In genomic region chr5:96459313-96460109, GRCh38 we compare ENCODE assay signal across 18 cellular contexts. TPM values are rescaled to one million over a fixed set of nuclear protein-coding genes. Genes with fewer than 3 reads are reported as not detected.
DNase-seq lines count a peak whose midpoint lies in the region; ATAC-seq and TF ChIP-seq lines count a peak whose summit lies in the region.
"Had no signal": no experiment of that assay in that cellular context is flagged by ENCODE, and none has a peak within 500 bp of the region (broad histone marks: within the 10 kb centered on the region; RNA-seq: fewer than 3 reads in every experiment).

No MANE protein-coding gene starts in this region.

- H3K9ac ChIP-seq in endocrine pancreas (ENCODE audit: control insufficient read depth, insufficient read depth, low read length) = no peak overlapping the region
- H3K9ac ChIP-seq: GM23248 had no signal

- DNase-seq in DMS53 (lab: John Stamatoyannopoulos, UW) (peak; percentile 99), NCI-H1930 (lab: John Stamatoyannopoulos, UW) (peak; percentile 25 to 32), NCI-H524 (lab: John Stamatoyannopoulos, UW) (peak; percentile 24 to 55), esophagus squamous epithelium (lab: John Stamatoyannopoulos, UW) (no peak), OCI-LY7 (ENCODE audit: low spot score) (no peak), hypothalamus (lab: John Stamatoyannopoulos, UW) (no peak)
- DNase-seq: activated CD8-positive, alpha-beta T cell treated with anti-CD3 and anti-CD28 coated beads, Interleukin-2, amount 10 ng/mL, durations not matched to agents 7 days and 5 days; activated T-cell treated with anti-CD3 and anti-CD28 coated beads, Interleukin-2, amount 50 U/mL, for 1 hour; CD4-positive, alpha-beta memory T cell; GM23248; left cardiac atrium; NCI-H1105 treated with DMSO at 0.1 percent for 48 hours; NCI-H446 treated with DMSO at 0.1 percent for 48 hours; stimulated activated naive B cell treated with anti-CD40 and anti-IgM and Interleukin-4, amounts not matched to agents 10 μg/mL and 1 μg/mL and 100 μg/mL, for 72 hours had no signal

- TF ChIP-seq CTCF in esophagus squamous epithelium (IDR thresholded peaks at IDR 0.05) = no peak
- TF ChIP-seq CTCF in OCI-LY7 (conservative IDR thresholded peaks at IDR 0.05; ENCODE audit: low read length) = no peak

- H3K4me1 ChIP-seq in endocrine pancreas (ENCODE audit: control insufficient read depth, insufficient read depth, low read length) (peaks cover 26% of the 10 kb centered on the region), esophagus squamous epithelium (no peaks in the 10 kb centered on the region), OCI-LY7 (ENCODE audit: insufficient read depth, low read length, poor library complexity, severe bottlenecking) (no peaks in the 10 kb centered on the region)

- no peak overlapping the region for H2AFZ ChIP-seq in OCI-LY7 (ENCODE audit: low read length)
- H2AFZ ChIP-seq: GM23248 had no signal

- no peak overlapping the region for H3K27ac ChIP-seq in esophagus squamous epithelium
- H3K27ac ChIP-seq in OCI-LY7 (ENCODE audit: low read depth, low read length, poor library complexity, severe bottlenecking) = no peak overlapping the region
- H3K27ac ChIP-seq: coronary artery, GM23248 had no signal

- intact Hi-C loops in esophagus squamous epithelium (cut with DNase I) (no loop called here), OCI-LY7 (cut with micrococcal nuclease; ENCODE audit: unreplicated experiment) (no loop called here)

- no peaks in the 10 kb centered on the region for H3K9me3 ChIP-seq in endocrine pancreas (ENCODE audit: control insufficient read depth, low read length)
- H3K9me3 ChIP-seq in esophagus squamous epithelium = no peaks in the 10 kb centered on the region
- no peaks in the 10 kb centered on the region for H3K9me3 ChIP-seq in OCI-LY7 (ENCODE audit: low read length)

- POLR2A ChIA-PET in OCI-LY7 (lab: Charles Lee) = no interaction called here

- WGBS in esophagus squamous epithelium, 2 donors = 68 to 85% methylated on average over 6 of the region's 6 CpGs

- H3K9me2 ChIP-seq in OCI-LY7 (ENCODE audit: insufficient read depth, low read length) = no peaks in the 10 kb centered on the region

- TF ChIP-seq POLR2A in esophagus squamous epithelium (IDR thresholded peaks at IDR 0.05) = no peak

- no peak for ATAC-seq in GM21360 (IDR thresholded peaks at IDR 0.05; ENCODE audit: unreplicated experiment)
- ATAC-seq: activated CD8-positive, alpha-beta T cell treated with anti-CD3 and anti-CD28 coated beads, Interleukin-2, amount 10 ng/mL, durations not matched to agents 7 days and 5 days; left cardiac atrium; stimulated activated naive B cell treated with anti-CD40 and anti-IgM and Interleukin-4, amounts not matched to agents 10 μg/mL and 1 μg/mL and 100 μg/mL, for 72 hours had no signal

- no peaks in the 10 kb centered on the region for H3K79me2 ChIP-seq in OCI-LY7 (ENCODE audit: insufficient read depth, low read depth, low read length)

- H3K4me3 ChIP-seq in endocrine pancreas (ENCODE audit: control insufficient read depth, insufficient read depth, low read length) (peak overlapping the region; percentile 74), esophagus squamous epithelium (no peak overlapping the region), OCI-LY7 (ENCODE audit: low read depth, low read length, poor library complexity, severe bottlenecking) (no peak overlapping the region)
- H3K4me3 ChIP-seq: coronary artery, GM23248 had no signal

- CTCF ChIA-PET in OCI-LY7 (lab: Charles Lee; ENCODE audit: unreplicated experiment) = no interaction called here

- no TSS peak for BruUV-seq in OCI-LY7 (replicated peaks; lab: Mats Ljungman, UMichigan)

- H4K20me1 ChIP-seq in OCI-LY7 (ENCODE audit: insufficient read depth, low read length) = no peaks in the 10 kb centered on the region

- H3K4me2 ChIP-seq in OCI-LY7 (ENCODE audit: low read length) = no peak overlapping the region

- H3K36me3 ChIP-seq in endocrine pancreas (ENCODE audit: control insufficient read depth, insufficient read depth, low read length) (no peaks in the 10 kb centered on the region), esophagus squamous epithelium (no peaks in the 10 kb centered on the region), OCI-LY7 (ENCODE audit: insufficient read depth, low read length) (no peaks in the 10 kb centered on the region)

- H3K27me3 ChIP-seq in endocrine pancreas (ENCODE audit: control insufficient read depth, insufficient read depth, low read length) = no peaks in the 10 kb centered on the region
- no peaks in the 10 kb centered on the region for H3K27me3 ChIP-seq in esophagus squamous epithelium

RNA-seq across cellular contexts. Expression of gene PCSK1, which starts 26.5 kb away (rescaled TPM):
- total RNA-seq in esophagus squamous epithelium (1 to 10 TPM in 1 of 4 donors, under 1 TPM in 2, not detected in 1; 0.09 to 1.1 (median 0.19) TPM), OCI-LY7 (2022) (not detected in 2 replicates)
- not detected in 2 replicates for total RNA-seq in OCI-LY7 (2014; rRNA removed; shearing (Covaris generic))
- total RNA-seq: activated CD8-positive, alpha-beta T cell treated with anti-CD3 and anti-CD28 coated beads, Interleukin-2, amount 10 ng/mL, durations not matched to agents 7 days and 5 days; CD4-positive, alpha-beta memory T cell; skeletal muscle tissue had no signal

Comparison
In these comparisons a context has a peak if more than half of its experiments do, and no peak if none do; other contexts are left out.
1. DNase-seq: peak in DMS53 (single experiment), NCI-H1930 (2 of 2) and NCI-H524 (2 of 2); none in esophagus squamous epithelium (single experiment), OCI-LY7 (single experiment) and hypothalamus (0 of 51).